25 cellular contexts compared by ENCODE assay signal in genomic region chr1:53672243-53672642, GRCh38.
"Had no signal": no experiment of that assay in that cellular context is flagged by ENCODE, and none has a peak within 500 bp of the region (broad histone marks: within the 10 kb centered on the region; RNA-seq: fewer than 3 reads in every experiment).

No MANE protein-coding gene starts in this region.

- H3K4me1 Mint-ChIP-seq: neural crest cell; stimulated activated effector memory CD8-positive, alpha-beta T cell treated with anti-CD3 and anti-CD28 coated beads, Interleukin-12 subunit alpha, Interleukin-12 subunit beta, amount 100 ng/mL, for 72 hours; stimulated activated naive CD8-positive, alpha-beta T cell treated with anti-CD3 and anti-CD28 coated beads, Interleukin-15, amount 100 ng/mL, for 72 hours had no signal

- FAIRE-seq: keratinocyte had no signal

- H3K27me3 ChIP-seq: neutrophil, tibial nerve, uterus had no signal

- H3K9me3 Mint-ChIP-seq: naive thymus-derived CD8-positive, alpha-beta T cell; nephron; neural crest cell; stimulated activated effector memory CD8-positive, alpha-beta T cell treated with anti-CD3 and anti-CD28 coated beads, Interleukin-12 subunit alpha, Interleukin-12 subunit beta, amount 100 ng/mL, for 72 hours; stimulated activated naive CD8-positive, alpha-beta T cell treated with anti-CD3 and anti-CD28 coated beads, Interleukin-15, amount 100 ng/mL, for 72 hours; type B pancreatic cell had no signal

- H3K4me1 ChIP-seq: lower lobe of right lung, parathyroid adenoma, psoas muscle, tibial nerve, uterus had no signal

- H3K36me3 Mint-ChIP-seq: naive thymus-derived CD8-positive, alpha-beta T cell; stimulated activated effector memory CD8-positive, alpha-beta T cell treated with anti-CD3 and anti-CD28 coated beads, Interleukin-12 subunit alpha, Interleukin-12 subunit beta, amount 100 ng/mL, for 72 hours; type B pancreatic cell had no signal

- H3K27ac ChIP-seq: lower lobe of right lung, neutrophil, parathyroid adenoma, psoas muscle, skin epidermis, tibial nerve, uterus had no signal

- H3K27ac Mint-ChIP-seq: nephron; stimulated activated effector memory CD8-positive, alpha-beta T cell treated with anti-CD3 and anti-CD28 coated beads, Interleukin-12 subunit alpha, Interleukin-12 subunit beta, amount 100 ng/mL, for 72 hours; stimulated activated naive CD8-positive, alpha-beta T cell treated with anti-CD3 and anti-CD28 coated beads, Interleukin-15, amount 100 ng/mL, for 72 hours; type B pancreatic cell had no signal

- H3K4me3 ChIP-seq: lower lobe of right lung, psoas muscle, skin epidermis, tibial nerve, uterus had no signal

- DNase-seq: head of caudate nucleus; hippocampal formation; kidney glomerular epithelial cell; lower lobe of right lung; mammary epithelial cell; mesenchymal stem cell; stimulated activated CD4-positive, alpha-beta T cell treated with anti-CD3 and anti-CD28 coated beads, Interleukin-4, amount 100 ng/mL, for 24 hours; stimulated activated naive CD4-positive, alpha-beta T cell treated with Interleukin-2 at 50 U/mL for 16 hours; stimulated activated naive CD8-positive, alpha-beta T cell treated with anti-CD3 and anti-CD28 coated beads, Interleukin-15, amount 100 ng/mL, for 72 hours; substantia nigra; uterus had no signal

- H3K9me3 ChIP-seq: lower lobe of right lung, neutrophil, psoas muscle, tibial nerve, uterus had no signal

- H3K27me3 Mint-ChIP-seq: stimulated activated naive CD8-positive, alpha-beta T cell treated with anti-CD3 and anti-CD28 coated beads, Interleukin-15, amount 100 ng/mL, for 72 hours had no signal

- H3K4me3 Mint-ChIP-seq: naive thymus-derived CD8-positive, alpha-beta T cell; nephron; neural crest cell; stimulated activated effector memory CD8-positive, alpha-beta T cell treated with anti-CD3 and anti-CD28 coated beads, Interleukin-12 subunit alpha, Interleukin-12 subunit beta, amount 100 ng/mL, for 72 hours; stimulated activated naive CD8-positive, alpha-beta T cell treated with anti-CD3 and anti-CD28 coated beads, Interleukin-15, amount 100 ng/mL, for 72 hours; type B pancreatic cell had no signal

- H3K36me3 ChIP-seq: lower lobe of right lung, neutrophil, tibial nerve, uterus had no signal

- H2AFZ ChIP-seq: parathyroid adenoma had no signal

- H3K79me2 ChIP-seq: parathyroid adenoma had no signal

- ATAC-seq: left cardiac atrium; left lobe of liver; naive thymus-derived CD8-positive, alpha-beta T cell; psoas muscle; sciatic nerve; stimulated activated effector memory CD8-positive, alpha-beta T cell treated with anti-CD3 and anti-CD28 coated beads, Interleukin-12 subunit alpha, Interleukin-12 subunit beta, amount 100 ng/mL, for 72 hours; stimulated activated naive CD8-positive, alpha-beta T cell treated with anti-CD3 and anti-CD28 coated beads, Interleukin-15, amount 100 ng/mL, for 72 hours had no signal

- H3K9ac ChIP-seq: parathyroid adenoma had no signal
